8 cellular contexts compared by ENCODE assay signal in the genomic region with DNA sequence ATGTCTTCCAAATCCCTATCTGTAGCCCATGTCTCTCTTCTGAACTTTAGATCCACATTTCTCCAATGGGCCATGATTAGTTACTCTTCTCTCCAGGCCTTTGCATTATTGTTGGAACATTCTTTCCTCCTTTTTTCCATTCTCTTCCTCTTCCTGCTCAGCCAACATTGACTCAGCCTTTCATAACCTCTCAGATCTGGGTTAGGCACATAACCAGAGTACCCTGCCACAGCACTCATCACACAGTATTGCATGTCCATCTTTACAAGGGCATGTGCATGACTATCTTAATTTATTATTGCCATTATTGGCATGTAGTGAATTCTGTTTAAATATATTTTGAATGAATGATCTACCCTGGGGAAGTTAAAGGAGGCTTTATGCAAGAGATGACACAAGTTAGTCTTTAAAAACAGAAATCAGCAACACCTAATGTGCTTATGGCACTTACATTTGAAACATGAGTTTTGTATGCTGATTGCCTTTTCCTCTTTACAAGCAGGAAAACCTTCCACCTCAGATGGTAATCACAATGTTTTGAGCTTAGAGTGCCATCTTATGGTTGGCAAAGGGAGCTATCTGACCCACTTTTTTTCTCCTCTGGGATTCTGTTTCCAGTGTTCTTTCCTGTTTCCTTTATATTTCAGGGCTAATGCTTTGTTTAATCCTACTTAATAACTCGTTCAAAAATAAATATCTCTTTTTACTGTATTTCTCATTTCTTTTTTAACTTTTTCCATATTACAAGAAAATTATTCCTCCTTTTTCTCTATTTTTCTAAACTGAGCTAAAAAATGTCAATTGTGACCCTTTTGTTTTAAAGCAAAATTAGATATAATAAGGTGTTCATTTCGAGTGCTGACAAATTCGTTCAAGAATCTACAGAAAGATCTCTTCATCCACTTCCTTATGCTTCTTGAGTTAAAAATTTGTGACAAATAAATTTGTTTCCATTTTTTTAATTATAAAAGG.
DNase-seq lines count a peak whose midpoint lies in the region; ATAC-seq and TF ChIP-seq lines count a peak whose summit lies in the region.

No MANE protein-coding gene starts in this region.

- ATAC-seq in Panc1 (no peak), psoas muscle (peak in 2 of 4 donors; percentile 37 to 68), HG03342 (IDR thresholded peaks at IDR 0.05; ENCODE audit: unreplicated experiment) (no peak), HG03457 (IDR thresholded peaks at IDR 0.05; ENCODE audit: unreplicated experiment) (no peak)

- no peaks in the 10 kb centered on the region for H3K4me1 Mint-ChIP-seq in CD4-positive, alpha-beta memory T cell

- no peak overlapping the region for H3K4me3 Mint-ChIP-seq in CD4-positive, alpha-beta memory T cell

- no peaks in the 10 kb centered on the region for H3K27me3 ChIP-seq in CD4-positive, alpha-beta memory T cell (ENCODE audit: insufficient read depth, low read length)
- H3K27me3 ChIP-seq in Panc1 (ENCODE audit: control insufficient read depth, insufficient read depth, low read length) (no peaks in the 10 kb centered on the region), esophagus squamous epithelium (no peaks in the 10 kb centered on the region), psoas muscle (ENCODE audit: insufficient read depth in 3 of 3, low read length in 2 of 3) (no peaks in the 10 kb centered on the region)

- CTCF ChIA-PET in CD4-positive, alpha-beta memory T cell (lab: Charles Lee; ENCODE audit: partially characterized antibody) = interaction anchor here (0.7 to 5.4 kb wide), 6 partner anchors 9 to 1092 kb away, joined by 3 to 36 read pairs (median 5); partner anchors contain the start of gene CHD9
- CTCF ChIA-PET in Panc1 (lab: Charles Lee) = no interaction called here

- H3K9me3 Mint-ChIP-seq in CD4-positive, alpha-beta memory T cell = peaks cover 0 to 2% (median 0%) of the 10 kb centered on the region in 8 donors

- intact Hi-C loops in CD4-positive, alpha-beta memory T cell (cut with micrococcal nuclease) = loop anchor here (1.0 kb wide), 1 partner anchor 228 kb away; no protein-coding TSS in a partner anchor
- intact Hi-C loops in Panc1 (cut with micrococcal nuclease; ENCODE audit: unreplicated experiment) (loop anchor here (10.0 kb wide), 1 partner anchor 228 kb away; the partner anchor contains the start of genes CHD9 and CHD9NB), esophagus squamous epithelium (cut with DNase I) (no loop called here), psoas muscle (cut with DNase I) (loop anchor here in 1 of 2 donors (10.0 kb wide), 1 partner anchor 48 kb away; no protein-coding TSS in a partner anchor)

- no TSS peak for BruUV-seq in Panc1 (replicated peaks; lab: Mats Ljungman, UMichigan)

- peak; percentile 63; the same call in 1 of the 2 replicates for TF ChIP-seq CTCF in Panc1 (IDR thresholded peaks at IDR 0.05)
- TF ChIP-seq CTCF in esophagus squamous epithelium (IDR thresholded peaks at IDR 0.05) = peak in 4 of 6 experiments; percentile 22 to 58 (median 35)
- peak; percentile 48 for TF ChIP-seq CTCF in psoas muscle (IDR thresholded peaks at IDR 0.05)

- H3K4me3 ChIP-seq in CD4-positive, alpha-beta memory T cell (ENCODE audit: low read length in 2 of 2) = no peak overlapping the region
- H3K4me3 ChIP-seq in Panc1 (ENCODE audit: low read depth in 2 of 2, low read length in 2 of 2) (no peak overlapping the region), esophagus squamous epithelium (no peak overlapping the region), psoas muscle (no peak overlapping the region)

- peaks cover 12 to 21% of the 10 kb centered on the region in 2 donors for H3K36me3 Mint-ChIP-seq in CD4-positive, alpha-beta memory T cell

- H3K36me3 ChIP-seq in CD4-positive, alpha-beta memory T cell (ENCODE audit: insufficient read depth, low read length) = peaks cover 13% of the 10 kb centered on the region
- H3K36me3 ChIP-seq in Panc1 (ENCODE audit: control insufficient read depth, insufficient read depth, low read length) (peaks cover 15% of the 10 kb centered on the region), esophagus squamous epithelium (peaks cover 16 to 76% (median 18%) of the 10 kb centered on the region in 3 donors), psoas muscle (ENCODE audit: insufficient read depth in 1 of 2, low read depth in 1 of 2) (peaks cover 6 to 82% of the 10 kb centered on the region in 2 donors)

- DNase-seq in CD4-positive, alpha-beta memory T cell = peak in 4 of 5 donors; percentile 4 to 20 (median 8)
- DNase-seq in HS-27A (ENCODE audit: low read depth) = peak; percentile 24
- DNase-seq in Panc1 (ENCODE audit: low read depth, low spot score) = peak; percentile 13
- DNase-seq in esophagus squamous epithelium (lab: John Stamatoyannopoulos, UW) = no peak
- no peak for DNase-seq in psoas muscle
- no peak for DNase-seq in activated CD4-positive, alpha-beta T cell treated with anti-CD3 and anti-CD28 coated beads, Interleukin-2, amount 50 U/mL, for 1 hour

- POLR2A ChIA-PET in CD4-positive, alpha-beta memory T cell (lab: Charles Lee; ENCODE audit: partially characterized antibody) = no interaction called here
- POLR2A ChIA-PET in Panc1 (lab: Charles Lee) = no interaction called here

- H3K27ac Mint-ChIP-seq in CD4-positive, alpha-beta memory T cell = no peak overlapping the region

- no peak overlapping the region for H3K27ac ChIP-seq in CD4-positive, alpha-beta memory T cell (ENCODE audit: low read depth, low read length)
- H3K27ac ChIP-seq in Panc1 (ENCODE audit: low read length) = no peak overlapping the region
- peak overlapping the region in 1 of 4 donors; percentile 1 for H3K27ac ChIP-seq in esophagus squamous epithelium
- no peak overlapping the region for H3K27ac ChIP-seq in psoas muscle

- H3K9me3 ChIP-seq in CD4-positive, alpha-beta memory T cell (ENCODE audit: control insufficient read depth in 1 of 2, low read length in 2 of 2) = no peaks in the 10 kb centered on the region
- H3K9me3 ChIP-seq in Panc1 (ENCODE audit: control insufficient read depth, insufficient read depth, low read depth, low read length) = no peaks in the 10 kb centered on the region
- H3K9me3 ChIP-seq in esophagus squamous epithelium = no peaks in the 10 kb centered on the region
- no peaks in the 10 kb centered on the region for H3K9me3 ChIP-seq in psoas muscle

- TF ChIP-seq POLR2A in esophagus squamous epithelium (IDR thresholded peaks at IDR 0.05) = no peak

- no peaks in the 10 kb centered on the region for H3K4me1 ChIP-seq in CD4-positive, alpha-beta memory T cell (ENCODE audit: insufficient read depth, low read length)
- H3K4me1 ChIP-seq in Panc1 (ENCODE audit: control insufficient read depth, insufficient read depth, low read length) = no peaks in the 10 kb centered on the region
- H3K4me1 ChIP-seq in esophagus squamous epithelium = peaks cover 0 to 8% (median 0%) of the 10 kb centered on the region in 3 donors
- H3K4me1 ChIP-seq in psoas muscle = no peaks in the 10 kb centered on the region

- 45 to 52% methylated on average over 3 of the region's 3 CpGs for WGBS in esophagus squamous epithelium, 2 donors
- WGBS in psoas muscle, 3 donors = 55 to 70% (median 70%) methylated on average over 3 of the region's 3 CpGs

- H3K27me3 Mint-ChIP-seq in CD4-positive, alpha-beta memory T cell = no peaks in the 10 kb centered on the region

- in situ Hi-C loops in Panc1 (cut with HindIII; ENCODE audit: low pct_unique_long_range_greater_than_20kb, low sequenced_read_pairs) = no loop called here

Comparison
In these comparisons a context has a peak if more than half of its experiments do, and no peak if none do; other contexts are left out.
1. DNase-seq: peak in CD4-positive, alpha-beta memory T cell (4 of 5), HS-27A (single experiment) and Panc1 (single experiment); none in esophagus squamous epithelium (single experiment), psoas muscle (0 of 2) and activated CD4-positive, alpha-beta T cell treated with anti-CD3 and anti-CD28 coated beads, Interleukin-2, amount 50 U/mL, for 1 hour (single experiment).
2. Peak in every context shown above with its lines, with median percentiles within 50 percentile points of each other: CTCF ChIP-seq.